8 cellular contexts compared by ENCODE assay signal in genomic region chr15:34109775-34110663, GRCh38. TPM values are rescaled to one million over a fixed set of nuclear protein-coding genes. Genes with fewer than 3 reads are reported as not detected.
DNase-seq lines count a peak whose midpoint lies in the region; FAIRE-seq and TF ChIP-seq lines count a peak whose summit lies in the region.

No MANE protein-coding gene starts in this region.

- H3K27ac ChIP-seq in thyroid gland, result no peak overlapping the region

- H3K36me3 ChIP-seq in Caco-2 (ENCODE audit: control insufficient read depth, insufficient read depth, low read length) (no peaks in the 10 kb centered on the region), thyroid gland (no peaks in the 10 kb centered on the region)

- TF ChIP-seq POLR2A in H54 (IDR thresholded peaks at IDR 0.05; ENCODE audit: low read depth, low read length) (no peak), thyroid gland (IDR thresholded peaks at IDR 0.05) (no peak)

- H3K9me3 Mint-ChIP-seq in Caco-2 (ENCODE audit: unreplicated experiment), result no peaks in the 10 kb centered on the region

- CTCF ChIA-PET in Caco-2 (lab: Charles Lee), result interaction anchor here (0.5 to 2.0 kb wide), 10 partner anchors 8 to 478 kb away, joined by 3 to 37 read pairs (median 3); partner anchors contain the start of genes EMC7, KATNBL1 and PGBD4

- peak; percentile 40 to 73 for TF ChIP-seq CTCF in Caco-2 (IDR thresholded peaks at IDR 0.05; ENCODE audit: insufficient read depth in 1 of 2, low read depth in 1 of 2, low read length in 1 of 2, severe bottlenecking in 1 of 2, unreplicated experiment in 1 of 2)
- peak; percentile 73 for TF ChIP-seq CTCF in foreskin fibroblast (IDR thresholded peaks at IDR 0.05; ENCODE audit: low read depth, low read length)
- peak in 4 of 6 experiments; percentile 14 to 44 (median 24) for TF ChIP-seq CTCF in thyroid gland (IDR thresholded peaks at IDR 0.05)

- no peak overlapping the region for H3K4me3 ChIP-seq in Caco-2 (ENCODE audit: low read depth, low read length)
- no peak overlapping the region for H3K4me3 ChIP-seq in foreskin fibroblast (ENCODE audit: low read depth in 1 of 2, low read length in 2 of 2)
- H3K4me3 ChIP-seq in thyroid gland (replicated peaks in 1 of 3), result no peak overlapping the region

- H3K4me3 Mint-ChIP-seq in Caco-2 (ENCODE audit: unreplicated experiment), result no peak overlapping the region

- no peaks in the 10 kb centered on the region for H3K36me3 Mint-ChIP-seq in Caco-2 (ENCODE audit: insufficient read depth, unreplicated experiment)

- DNase-seq in Caco-2, result peak in 1 of 2 experiments; percentile 34
- DNase-seq in H54 (ENCODE audit: insufficient read length, low spot score), result no peak
- peak; percentile 25 to 35 for DNase-seq in SHP77 (lab: John Stamatoyannopoulos, UW)
- peak; percentile 26 to 68 for DNase-seq in foreskin fibroblast
- DNase-seq in thyroid gland, result no peak
- no peak for DNase-seq in COLO668 (lab: John Stamatoyannopoulos, UW; ENCODE audit: unreplicated experiment)
- no peak for DNase-seq in cortex of kidney (lab: John Stamatoyannopoulos, UW)
- DNase-seq in NCI-H1048 (lab: John Stamatoyannopoulos, UW), result no peak

- no peaks in the 10 kb centered on the region for H3K4me1 ChIP-seq in Caco-2
- no peaks in the 10 kb centered on the region for H3K4me1 ChIP-seq in thyroid gland

- FAIRE-seq in H54 (lab: Jason Lieb, UNC), result peak; percentile 90

- no peaks in the 10 kb centered on the region for H3K27me3 Mint-ChIP-seq in Caco-2 (ENCODE audit: insufficient read depth, unreplicated experiment)

- no peak overlapping the region for H3K27ac Mint-ChIP-seq in Caco-2 (ENCODE audit: unreplicated experiment)

- intact Hi-C loops in Caco-2 (cut with micrococcal nuclease; ENCODE audit: unreplicated experiment) (loop anchor here (1.0 kb wide), 2 partner anchors 48 to 100 kb away; partner anchors contain the start of gene KATNBL1), thyroid gland (cut with DNase I) (loop anchor here (10.0 kb wide), 1 partner anchor 255 kb away; the partner anchor contains the start of gene LPCAT4)

- no peaks in the 10 kb centered on the region for H3K4me1 Mint-ChIP-seq in Caco-2 (ENCODE audit: low read depth, unreplicated experiment)

- no TSS peak for BruUV-seq in Caco-2 (replicated peaks; lab: Mats Ljungman, UMichigan)

- POLR2A ChIA-PET in Caco-2 (lab: Charles Lee), result interaction anchor here (0.6 to 1.3 kb wide), 4 partner anchors 8 to 154 kb away, joined by 4 to 7 read pairs (median 5); partner anchors contain the start of genes EMC7, KATNBL1 and PGBD4

- 72% methylated on average over 5 of the region's 5 CpGs for WGBS in thyroid gland, 2 donors

- H3K9me3 ChIP-seq in Caco-2, result no peaks in the 10 kb centered on the region
- no peaks in the 10 kb centered on the region for H3K9me3 ChIP-seq in thyroid gland

- no peaks in the 10 kb centered on the region for H3K27me3 ChIP-seq in Caco-2 (replicated peaks; ENCODE audit: control insufficient read depth, insufficient read depth, low read length)
- peaks cover 3% of the 10 kb centered on the region for H3K27me3 ChIP-seq in thyroid gland

RNA-seq across cellular contexts. Expression of gene PGBD4, which starts 8.1 kb away (rescaled TPM):
- 1.5 and 1.7 TPM in 2 replicates for total RNA-seq in Caco-2 (2022)
- total RNA-seq in thyroid gland, result 1 to 10 TPM; 1.0 to 1.3 (median 1.2) TPM

RNA-seq across cellular contexts. Expression of gene EMC7, which starts 8.4 kb away (rescaled TPM):
- total RNA-seq in Caco-2 (2022) (70.2 and 74.2 TPM in 2 replicates), thyroid gland (10 to 100 TPM; 40.9 to 54.3 (median 50.5) TPM)

Comparison
In these comparisons a context has a peak if more than half of its experiments do, and no peak if none do; other contexts are left out.
1. DNase-seq: peak in SHP77 (2 of 2) and foreskin fibroblast (2 of 2); none in H54 (single experiment), thyroid gland (0 of 2), COLO668 (single experiment), cortex of kidney (single experiment) and NCI-H1048 (single experiment).
2. Peak in every context shown above with its lines, with median percentiles within 50 percentile points of each other: CTCF ChIP-seq.